In the genomic region with DNA sequence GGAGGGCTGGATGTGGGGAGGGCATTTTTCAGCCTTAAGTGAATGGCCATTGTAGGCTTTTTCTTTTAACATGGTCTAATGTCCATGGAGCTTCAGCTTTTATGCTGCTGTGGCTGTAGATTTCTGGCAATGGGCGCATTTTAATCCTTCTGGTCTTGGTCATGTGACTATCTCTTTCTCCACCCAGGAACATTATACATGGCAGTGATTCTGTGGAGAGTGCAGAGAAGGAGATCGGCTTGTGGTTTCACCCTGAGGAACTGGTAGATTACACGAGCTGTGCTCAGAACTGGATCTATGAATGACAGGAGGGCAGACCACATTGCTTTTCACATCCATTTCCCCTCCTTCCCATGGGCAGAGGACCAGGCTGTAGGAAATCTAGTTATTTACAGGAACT, we compare ENCODE assay signal across 26 cellular contexts.
"Had no signal": no experiment of that assay in that cellular context is flagged by ENCODE, and none has a peak within 500 bp of the region (broad histone marks: within the 10 kb centered on the region; RNA-seq: fewer than 3 reads in every experiment).

No MANE protein-coding gene starts in this region.

- H3K27ac ChIP-seq: adrenal gland, ascending aorta, hepatocyte, left ventricle myocardium inferior, psoas muscle, right atrium auricular region, spleen, thoracic aorta had no signal

- H3K9me3 ChIP-seq: adrenal gland, ascending aorta, left ventricle myocardium inferior, psoas muscle, right atrium auricular region, spleen, thoracic aorta had no signal

- H3K27me3 Mint-ChIP-seq: activated CD4-positive, alpha-beta memory T cell treated with anti-CD3 and anti-CD28 coated beads, Interleukin-2, amount 10 ng/mL, durations not matched to agents 7 days and 5 days; central memory CD8-positive, alpha-beta T cell; type B pancreatic cell had no signal

- DNase-seq: activated CD4-positive, alpha-beta memory T cell treated with anti-CD3 and anti-CD28 coated beads, Interleukin-2, amount 10 ng/mL, durations not matched to agents 7 days and 5 days; activated effector memory CD4-positive, alpha-beta T cell treated with anti-CD3 and anti-CD28 coated beads, Interleukin-2, amount 50 U/mL, for 16 hours; activated naive CD4-positive, alpha-beta T cell treated with anti-CD3 and anti-CD28 coated beads, Interleukin-2, amount 50 U/mL, for 16 hours; effector memory CD4-positive, alpha-beta T cell; foreskin melanocyte; glutamatergic neuron; kidney glomerular epithelial cell; left ventricle myocardium inferior; natural killer cell; psoas muscle; spleen; stimulated activated CD4-positive, alpha-beta T cell treated with anti-CD3 and anti-CD28 coated beads, Interleukin-4, amount 100 ng/mL, for 1 hour; stimulated activated naive CD4-positive, alpha-beta T cell; T-helper 1 cell; T-helper 9 cell had no signal

- H3K4me3 Mint-ChIP-seq: activated CD4-positive, alpha-beta memory T cell treated with anti-CD3 and anti-CD28 coated beads, Interleukin-2, amount 10 ng/mL, durations not matched to agents 7 days and 5 days; central memory CD8-positive, alpha-beta T cell; mesothelial cell of epicardium; natural killer cell; type B pancreatic cell; WTC11 had no signal

- FAIRE-seq: colon had no signal

- H3K9me3 Mint-ChIP-seq: activated CD4-positive, alpha-beta memory T cell treated with anti-CD3 and anti-CD28 coated beads, Interleukin-2, amount 10 ng/mL, durations not matched to agents 7 days and 5 days; central memory CD8-positive, alpha-beta T cell; mesothelial cell of epicardium; natural killer cell; type B pancreatic cell; WTC11 had no signal

- H3K36me3 Mint-ChIP-seq: natural killer cell had no signal

- ATAC-seq: esophagus mucosa, natural killer cell, psoas muscle, WTC11 had no signal

- H3K27ac Mint-ChIP-seq: activated CD4-positive, alpha-beta memory T cell treated with anti-CD3 and anti-CD28 coated beads, Interleukin-2, amount 10 ng/mL, durations not matched to agents 7 days and 5 days; mesothelial cell of epicardium; natural killer cell; type B pancreatic cell; WTC11 had no signal

- H2AFZ ChIP-seq: hepatocyte had no signal

- H3K27me3 ChIP-seq: adrenal gland, ascending aorta, hepatocyte, right atrium auricular region, spleen had no signal

- H3K4me3 ChIP-seq: adrenal gland, ascending aorta, hepatocyte, left ventricle myocardium inferior, psoas muscle, right atrium auricular region, spleen, thoracic aorta had no signal

- H3K4me2 ChIP-seq: hepatocyte had no signal
